ENCODE assay signal across 1 cellular context in the genomic region with DNA sequence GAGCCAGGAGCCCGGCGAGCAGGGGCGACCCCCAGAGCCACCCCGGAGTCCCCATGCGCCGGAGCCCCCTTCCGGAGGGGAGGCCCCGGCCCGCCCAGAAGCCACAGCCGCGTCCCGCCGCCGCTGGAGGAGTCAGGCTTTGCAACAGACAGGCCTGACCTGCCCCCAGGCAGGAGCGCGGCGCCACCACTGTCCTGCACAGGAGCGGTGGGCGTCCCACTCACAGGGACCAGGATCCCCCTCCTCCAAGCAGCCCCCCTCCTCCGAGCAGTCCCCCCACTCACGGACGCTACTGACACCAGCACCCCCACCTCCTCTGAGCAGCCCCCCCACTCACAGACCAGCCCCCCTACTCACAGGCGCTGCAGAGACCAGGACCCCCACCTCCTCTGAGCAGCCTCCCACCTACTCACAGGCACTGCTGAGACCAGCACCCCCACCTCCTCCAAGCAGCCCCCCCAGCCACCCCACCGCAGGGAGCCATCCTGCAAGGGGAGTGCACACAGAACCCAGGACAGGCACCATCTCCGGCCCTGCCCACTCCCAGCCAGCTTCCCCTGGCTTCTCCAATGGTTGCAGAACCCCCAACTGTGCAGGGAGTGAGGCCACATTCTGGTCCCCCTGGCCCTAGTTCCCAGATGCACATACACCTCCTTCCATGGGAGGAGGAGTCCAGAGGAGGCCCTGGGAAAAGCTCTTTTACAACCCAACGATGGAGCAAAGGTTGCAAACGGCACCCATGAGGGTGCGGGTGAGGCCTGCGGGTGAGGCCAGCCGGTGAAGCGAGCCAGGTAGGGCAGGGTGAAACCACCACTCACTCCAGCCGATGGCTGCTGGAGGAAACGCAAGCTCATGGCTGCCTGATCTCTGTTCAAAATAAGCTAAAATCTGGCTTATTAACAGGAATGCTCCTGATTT.
TF ChIP-seq lines count a peak whose summit lies in the region.

No MANE protein-coding gene starts in this region.

TF ChIP-seq in HepG2, 621 proteins besides CTCF, POLR2A, EP300 and RAD21 (continued from another document and continues in another):
- TF ChIP-seq ZNF773 (CRISPR knock-in tag; IDR thresholded peaks at IDR 0.05; ENCODE audit: borderline replicate concordance) (no peak), SOX5 (CRISPR knock-in tag; IDR thresholded peaks at IDR 0.05; ENCODE audit: borderline replicate concordance) (no peak), ZNF530 (CRISPR knock-in tag; IDR thresholded peaks at IDR 0.05; ENCODE audit: low read depth) (no peak), ZSCAN31 (CRISPR knock-in tag; IDR thresholded peaks at IDR 0.05; ENCODE audit: low read depth) (no peak; the same call in 1 of the 2 replicates), ZNF709 (CRISPR knock-in tag; IDR thresholded peaks at IDR 0.05) (no peak), GABPB1 (CRISPR knock-in tag; IDR thresholded peaks at IDR 0.05) (peak; percentile 37; the same call in 1 of the 2 replicates), ZMAT3 (CRISPR knock-in tag; conservative IDR thresholded peaks at IDR 0.05) (no peak), HDAC2 (CRISPR knock-in tag; IDR thresholded peaks at IDR 0.05) (peak; percentile 11; the same call in 1 of the 2 replicates), ZNF703 (CRISPR knock-in tag; IDR thresholded peaks at IDR 0.05; ENCODE audit: borderline replicate concordance) (no peak), AGO1 (IDR thresholded peaks at IDR 0.05; ENCODE audit: low read depth, low read length, poor library complexity, severe bottlenecking) (no peak), GATA4 (IDR thresholded peaks at IDR 0.05; ENCODE audit: borderline replicate concordance, low read depth) (no peak), NR2F6 (IDR thresholded peaks at IDR 0.05) (no peak), NR2F6 (CRISPR knock-in tag; IDR thresholded peaks at IDR 0.05) (0 out of 2 replicates have a peak, but pooled peaks have one; percentile 4), MATR3 (CRISPR knock-in tag; IDR thresholded peaks at IDR 0.05) (no peak), ZNF83 (CRISPR knock-in tag; IDR thresholded peaks at IDR 0.05; ENCODE audit: borderline replicate concordance) (no peak), HES4 (CRISPR knock-in tag; IDR thresholded peaks at IDR 0.05; ENCODE audit: borderline replicate concordance) (no peak), ELF3 (CRISPR knock-in tag; IDR thresholded peaks at IDR 0.05) (0 out of 2 replicates have a peak, but pooled peaks have one; percentile 17), SOX13 (IDR thresholded peaks at IDR 0.05) (no peak), SOX13 (CRISPR knock-in tag; conservative IDR thresholded peaks at IDR 0.05 in 1 of 2, IDR thresholded peaks at IDR 0.05 in 1 of 2) (0 out of 4 replicates have a peak, but pooled peaks of 1 of the 2 experiments have one; percentile 5), RARA (CRISPR knock-in tag; IDR thresholded peaks at IDR 0.05) (0 out of 2 replicates have a peak, but pooled peaks have one; percentile 11), ZNF768 (CRISPR knock-in tag; IDR thresholded peaks at IDR 0.05) (no peak; the same call in 1 of the 2 replicates), ZNF775 (CRISPR knock-in tag; IDR thresholded peaks at IDR 0.05; ENCODE audit: borderline replicate concordance) (no peak), BRCA1 (CRISPR knock-in tag; IDR thresholded peaks at IDR 0.05) (no peak), CBX2 (IDR thresholded peaks at IDR 0.05; ENCODE audit: low read depth, low read length) (no peak), CBX2 (CRISPR knock-in tag; IDR thresholded peaks at IDR 0.05; ENCODE audit: low read depth) (no peak), PHF8 (CRISPR knock-in tag; IDR thresholded peaks at IDR 0.05) (peak; percentile 47), SMAD3 (CRISPR knock-in tag; IDR thresholded peaks at IDR 0.05) (no peak)
- TF ChIP-seq, protein P1, sequence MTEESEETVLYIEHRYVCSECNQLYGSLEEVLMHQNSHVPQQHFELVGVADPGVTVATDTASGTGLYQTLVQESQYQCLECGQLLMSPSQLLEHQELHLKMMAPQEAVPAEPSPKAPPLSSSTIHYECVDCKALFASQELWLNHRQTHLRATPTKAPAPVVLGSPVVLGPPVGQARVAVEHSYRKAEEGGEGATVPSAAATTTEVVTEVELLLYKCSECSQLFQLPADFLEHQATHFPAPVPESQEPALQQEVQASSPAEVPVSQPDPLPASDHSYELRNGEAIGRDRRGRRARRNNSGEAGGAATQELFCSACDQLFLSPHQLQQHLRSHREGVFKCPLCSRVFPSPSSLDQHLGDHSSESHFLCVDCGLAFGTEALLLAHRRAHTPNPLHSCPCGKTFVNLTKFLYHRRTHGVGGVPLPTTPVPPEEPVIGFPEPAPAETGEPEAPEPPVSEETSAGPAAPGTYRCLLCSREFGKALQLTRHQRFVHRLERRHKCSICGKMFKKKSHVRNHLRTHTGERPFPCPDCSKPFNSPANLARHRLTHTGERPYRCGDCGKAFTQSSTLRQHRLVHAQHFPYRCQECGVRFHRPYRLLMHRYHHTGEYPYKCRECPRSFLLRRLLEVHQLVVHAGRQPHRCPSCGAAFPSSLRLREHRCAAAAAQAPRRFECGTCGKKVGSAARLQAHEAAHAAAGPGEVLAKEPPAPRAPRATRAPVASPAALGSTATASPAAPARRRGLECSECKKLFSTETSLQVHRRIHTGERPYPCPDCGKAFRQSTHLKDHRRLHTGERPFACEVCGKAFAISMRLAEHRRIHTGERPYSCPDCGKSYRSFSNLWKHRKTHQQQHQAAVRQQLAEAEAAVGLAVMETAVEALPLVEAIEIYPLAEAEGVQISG (CRISPR knock-in tag; IDR thresholded peaks at IDR 0.05): peak; percentile 72
- TF ChIP-seq, protein P2, sequence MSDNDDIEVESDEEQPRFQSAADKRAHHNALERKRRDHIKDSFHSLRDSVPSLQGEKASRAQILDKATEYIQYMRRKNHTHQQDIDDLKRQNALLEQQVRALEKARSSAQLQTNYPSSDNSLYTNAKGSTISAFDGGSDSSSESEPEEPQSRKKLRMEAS (IDR thresholded peaks at IDR 0.05): peak; percentile 10; the same call in 1 of the 2 replicates
- TF ChIP-seq, protein P3, sequence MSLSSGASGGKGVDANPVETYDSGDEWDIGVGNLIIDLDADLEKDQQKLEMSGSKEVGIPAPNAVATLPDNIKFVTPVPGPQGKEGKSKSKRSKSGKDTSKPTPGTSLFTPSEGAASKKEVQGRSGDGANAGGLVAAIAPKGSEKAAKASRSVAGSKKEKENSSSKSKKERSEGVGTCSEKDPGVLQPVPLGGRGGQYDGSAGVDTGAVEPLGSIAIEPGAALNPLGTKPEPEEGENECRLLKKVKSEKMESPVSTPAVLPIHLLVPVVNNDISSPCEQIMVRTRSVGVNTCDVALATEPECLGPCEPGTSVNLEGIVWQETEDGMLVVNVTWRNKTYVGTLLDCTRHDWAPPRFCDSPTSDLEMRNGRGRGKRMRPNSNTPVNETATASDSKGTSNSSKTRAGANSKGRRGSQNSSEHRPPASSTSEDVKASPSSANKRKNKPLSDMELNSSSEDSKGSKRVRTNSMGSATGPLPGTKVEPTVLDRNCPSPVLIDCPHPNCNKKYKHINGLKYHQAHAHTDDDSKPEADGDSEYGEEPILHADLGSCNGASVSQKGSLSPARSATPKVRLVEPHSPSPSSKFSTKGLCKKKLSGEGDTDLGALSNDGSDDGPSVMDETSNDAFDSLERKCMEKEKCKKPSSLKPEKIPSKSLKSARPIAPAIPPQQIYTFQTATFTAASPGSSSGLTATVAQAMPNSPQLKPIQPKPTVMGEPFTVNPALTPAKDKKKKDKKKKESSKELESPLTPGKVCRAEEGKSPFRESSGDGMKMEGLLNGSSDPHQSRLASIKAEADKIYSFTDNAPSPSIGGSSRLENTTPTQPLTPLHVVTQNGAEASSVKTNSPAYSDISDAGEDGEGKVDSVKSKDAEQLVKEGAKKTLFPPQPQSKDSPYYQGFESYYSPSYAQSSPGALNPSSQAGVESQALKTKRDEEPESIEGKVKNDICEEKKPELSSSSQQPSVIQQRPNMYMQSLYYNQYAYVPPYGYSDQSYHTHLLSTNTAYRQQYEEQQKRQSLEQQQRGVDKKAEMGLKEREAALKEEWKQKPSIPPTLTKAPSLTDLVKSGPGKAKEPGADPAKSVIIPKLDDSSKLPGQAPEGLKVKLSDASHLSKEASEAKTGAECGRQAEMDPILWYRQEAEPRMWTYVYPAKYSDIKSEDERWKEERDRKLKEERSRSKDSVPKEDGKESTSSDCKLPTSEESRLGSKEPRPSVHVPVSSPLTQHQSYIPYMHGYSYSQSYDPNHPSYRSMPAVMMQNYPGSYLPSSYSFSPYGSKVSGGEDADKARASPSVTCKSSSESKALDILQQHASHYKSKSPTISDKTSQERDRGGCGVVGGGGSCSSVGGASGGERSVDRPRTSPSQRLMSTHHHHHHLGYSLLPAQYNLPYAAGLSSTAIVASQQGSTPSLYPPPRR (CRISPR knock-in tag; IDR thresholded peaks at IDR 0.05; ENCODE audit: borderline replicate concordance): no peak
- TF ChIP-seq, protein P4, sequence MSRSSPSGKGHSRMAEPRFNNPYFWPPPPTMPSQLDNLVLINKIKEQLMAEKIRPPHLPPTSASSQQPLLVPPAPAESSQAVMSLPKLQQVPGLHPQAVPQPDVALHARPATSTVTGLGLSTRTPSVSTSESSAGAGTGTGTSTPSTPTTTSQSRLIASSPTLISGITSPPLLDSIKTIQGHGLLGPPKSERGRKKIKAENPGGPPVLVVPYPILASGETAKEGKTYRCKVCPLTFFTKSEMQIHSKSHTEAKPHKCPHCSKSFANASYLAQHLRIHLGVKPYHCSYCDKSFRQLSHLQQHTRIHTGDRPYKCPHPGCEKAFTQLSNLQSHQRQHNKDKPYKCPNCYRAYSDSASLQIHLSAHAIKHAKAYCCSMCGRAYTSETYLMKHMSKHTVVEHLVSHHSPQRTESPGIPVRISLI (CRISPR knock-in tag; IDR thresholded peaks at IDR 0.05; ENCODE audit: borderline replicate concordance): no peak
- TF ChIP-seq, protein P5, sequence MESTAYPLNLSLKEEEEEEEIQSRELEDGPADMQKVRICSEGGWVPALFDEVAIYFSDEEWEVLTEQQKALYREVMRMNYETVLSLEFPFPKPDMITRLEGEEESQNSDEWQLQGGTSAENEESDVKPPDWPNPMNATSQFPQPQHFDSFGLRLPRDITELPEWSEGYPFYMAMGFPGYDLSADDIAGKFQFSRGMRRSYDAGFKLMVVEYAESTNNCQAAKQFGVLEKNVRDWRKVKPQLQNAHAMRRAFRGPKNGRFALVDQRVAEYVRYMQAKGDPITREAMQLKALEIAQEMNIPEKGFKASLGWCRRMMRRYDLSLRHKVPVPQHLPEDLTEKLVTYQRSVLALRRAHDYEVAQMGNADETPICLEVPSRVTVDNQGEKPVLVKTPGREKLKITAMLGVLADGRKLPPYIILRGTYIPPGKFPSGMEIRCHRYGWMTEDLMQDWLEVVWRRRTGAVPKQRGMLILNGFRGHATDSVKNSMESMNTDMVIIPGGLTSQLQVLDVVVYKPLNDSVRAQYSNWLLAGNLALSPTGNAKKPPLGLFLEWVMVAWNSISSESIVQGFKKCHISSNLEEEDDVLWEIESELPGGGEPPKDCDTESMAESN (CRISPR knock-in tag; conservative IDR thresholded peaks at IDR 0.05): 0 out of 2 replicates have a peak, but pooled peaks have one; percentile 32
- TF ChIP-seq, protein P6, sequence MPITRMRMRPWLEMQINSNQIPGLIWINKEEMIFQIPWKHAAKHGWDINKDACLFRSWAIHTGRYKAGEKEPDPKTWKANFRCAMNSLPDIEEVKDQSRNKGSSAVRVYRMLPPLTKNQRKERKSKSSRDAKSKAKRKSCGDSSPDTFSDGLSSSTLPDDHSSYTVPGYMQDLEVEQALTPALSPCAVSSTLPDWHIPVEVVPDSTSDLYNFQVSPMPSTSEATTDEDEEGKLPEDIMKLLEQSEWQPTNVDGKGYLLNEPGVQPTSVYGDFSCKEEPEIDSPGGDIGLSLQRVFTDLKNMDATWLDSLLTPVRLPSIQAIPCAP (CRISPR knock-in tag; IDR thresholded peaks at IDR 0.05; ENCODE audit: low read depth): no peak
- TF ChIP-seq, protein P7, sequence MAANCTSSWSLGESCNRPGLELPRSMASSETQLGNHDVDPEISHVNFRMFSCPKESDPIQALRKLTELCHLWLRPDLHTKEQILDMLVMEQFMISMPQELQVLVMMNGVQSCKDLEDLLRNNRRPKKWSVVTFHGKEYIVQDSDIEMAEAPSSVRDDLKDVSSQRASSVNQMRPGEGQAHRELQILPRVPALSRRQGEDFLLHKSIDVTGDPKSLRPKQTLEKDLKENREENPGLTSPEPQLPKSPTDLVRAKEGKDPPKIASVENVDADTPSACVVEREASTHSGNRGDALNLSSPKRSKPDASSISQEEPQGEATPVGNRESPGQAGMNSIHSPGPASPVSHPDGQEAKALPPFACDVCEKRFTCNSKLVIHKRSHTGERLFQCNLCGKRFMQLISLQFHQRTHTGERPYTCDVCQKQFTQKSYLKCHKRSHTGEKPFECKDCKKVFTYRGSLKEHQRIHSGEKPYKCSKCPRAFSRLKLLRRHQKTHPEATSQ (CRISPR knock-in tag; IDR thresholded peaks at IDR 0.05; ENCODE audit: borderline replicate concordance): no peak
- TF ChIP-seq, protein P8, sequence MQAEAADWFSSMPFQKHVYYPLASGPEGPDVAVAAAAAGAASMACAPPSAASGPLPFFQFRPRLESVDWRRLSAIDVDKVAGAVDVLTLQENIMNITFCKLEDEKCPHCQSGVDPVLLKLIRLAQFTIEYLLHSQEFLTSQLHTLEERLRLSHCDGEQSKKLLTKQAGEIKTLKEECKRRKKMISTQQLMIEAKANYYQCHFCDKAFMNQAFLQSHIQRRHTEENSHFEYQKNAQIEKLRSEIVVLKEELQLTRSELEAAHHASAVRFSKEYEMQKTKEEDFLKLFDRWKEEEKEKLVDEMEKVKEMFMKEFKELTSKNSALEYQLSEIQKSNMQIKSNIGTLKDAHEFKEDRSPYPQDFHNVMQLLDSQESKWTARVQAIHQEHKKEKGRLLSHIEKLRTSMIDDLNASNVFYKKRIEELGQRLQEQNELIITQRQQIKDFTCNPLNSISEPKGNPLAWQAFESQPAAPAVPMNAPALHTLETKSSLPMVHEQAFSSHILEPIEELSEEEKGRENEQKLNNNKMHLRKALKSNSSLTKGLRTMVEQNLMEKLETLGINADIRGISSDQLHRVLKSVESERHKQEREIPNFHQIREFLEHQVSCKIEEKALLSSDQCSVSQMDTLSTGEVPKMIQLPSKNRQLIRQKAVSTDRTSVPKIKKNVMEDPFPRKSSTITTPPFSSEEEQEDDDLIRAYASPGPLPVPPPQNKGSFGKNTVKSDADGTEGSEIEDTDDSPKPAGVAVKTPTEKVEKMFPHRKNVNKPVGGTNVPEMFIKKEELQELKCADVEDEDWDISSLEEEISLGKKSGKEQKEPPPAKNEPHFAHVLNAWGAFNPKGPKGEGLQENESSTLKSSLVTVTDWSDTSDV (CRISPR knock-in tag; IDR thresholded peaks at IDR 0.05): no peak
- TF ChIP-seq, protein P9, sequence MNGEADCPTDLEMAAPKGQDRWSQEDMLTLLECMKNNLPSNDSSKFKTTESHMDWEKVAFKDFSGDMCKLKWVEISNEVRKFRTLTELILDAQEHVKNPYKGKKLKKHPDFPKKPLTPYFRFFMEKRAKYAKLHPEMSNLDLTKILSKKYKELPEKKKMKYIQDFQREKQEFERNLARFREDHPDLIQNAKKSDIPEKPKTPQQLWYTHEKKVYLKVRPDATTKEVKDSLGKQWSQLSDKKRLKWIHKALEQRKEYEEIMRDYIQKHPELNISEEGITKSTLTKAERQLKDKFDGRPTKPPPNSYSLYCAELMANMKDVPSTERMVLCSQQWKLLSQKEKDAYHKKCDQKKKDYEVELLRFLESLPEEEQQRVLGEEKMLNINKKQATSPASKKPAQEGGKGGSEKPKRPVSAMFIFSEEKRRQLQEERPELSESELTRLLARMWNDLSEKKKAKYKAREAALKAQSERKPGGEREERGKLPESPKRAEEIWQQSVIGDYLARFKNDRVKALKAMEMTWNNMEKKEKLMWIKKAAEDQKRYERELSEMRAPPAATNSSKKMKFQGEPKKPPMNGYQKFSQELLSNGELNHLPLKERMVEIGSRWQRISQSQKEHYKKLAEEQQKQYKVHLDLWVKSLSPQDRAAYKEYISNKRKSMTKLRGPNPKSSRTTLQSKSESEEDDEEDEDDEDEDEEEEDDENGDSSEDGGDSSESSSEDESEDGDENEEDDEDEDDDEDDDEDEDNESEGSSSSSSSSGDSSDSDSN (CRISPR knock-in tag; IDR thresholded peaks at IDR 0.05): peak; percentile 56
